ENCODE assay signal across 9 cellular contexts in the genomic region with DNA sequence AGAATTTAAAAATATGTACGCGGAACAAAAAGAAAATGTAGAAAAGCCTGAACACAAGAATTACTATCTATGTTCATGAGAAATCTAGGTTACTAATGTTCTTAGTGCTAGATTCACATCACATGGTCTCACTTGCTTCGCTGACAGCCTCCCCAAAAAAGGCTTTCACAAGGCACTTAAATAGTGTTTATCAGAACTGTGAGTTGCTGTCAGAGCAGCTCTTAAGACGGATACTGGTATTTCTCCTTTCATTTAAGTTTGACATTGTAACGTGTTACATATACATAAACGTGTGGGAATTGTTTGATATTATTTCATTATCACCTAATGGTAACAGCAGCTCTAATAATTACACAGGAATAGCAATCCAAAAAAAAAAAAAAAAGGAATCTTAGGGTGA.
"Had no signal": no experiment of that assay in that cellular context is flagged by ENCODE, and none has a peak within 500 bp of the region (broad histone marks: within the 10 kb centered on the region; RNA-seq: fewer than 3 reads in every experiment).

No MANE protein-coding gene starts in this region.

- H3K36me3 ChIP-seq: HAP-1 had no signal

- H3K4me3 Mint-ChIP-seq: GM23338, H9, HFFc6 had no signal

- ATAC-seq: GM23338, HCT116 had no signal

- H3K4me1 Mint-ChIP-seq: GM23338 had no signal

- H3K27ac ChIP-seq: GM23248 had no signal

- H3K9me3 Mint-ChIP-seq: GM23338 had no signal

- H3K4me3 ChIP-seq: GM23248, GM23338, HAP-1 had no signal

- H3K9me3 ChIP-seq: HAP-1 had no signal

- DNase-seq: GM23248, GOT3, H7, H9, HCEC 1CT, HFFc6 had no signal

- H3K27ac Mint-ChIP-seq: GM23338, H9, HFFc6 had no signal

- H3K9ac ChIP-seq: GM23248 had no signal

- H3K4me2 ChIP-seq: GM23338 had no signal

- H2AFZ ChIP-seq: GM23248, GM23338 had no signal
